1 cellular context compared by ENCODE assay signal in the genomic region with DNA sequence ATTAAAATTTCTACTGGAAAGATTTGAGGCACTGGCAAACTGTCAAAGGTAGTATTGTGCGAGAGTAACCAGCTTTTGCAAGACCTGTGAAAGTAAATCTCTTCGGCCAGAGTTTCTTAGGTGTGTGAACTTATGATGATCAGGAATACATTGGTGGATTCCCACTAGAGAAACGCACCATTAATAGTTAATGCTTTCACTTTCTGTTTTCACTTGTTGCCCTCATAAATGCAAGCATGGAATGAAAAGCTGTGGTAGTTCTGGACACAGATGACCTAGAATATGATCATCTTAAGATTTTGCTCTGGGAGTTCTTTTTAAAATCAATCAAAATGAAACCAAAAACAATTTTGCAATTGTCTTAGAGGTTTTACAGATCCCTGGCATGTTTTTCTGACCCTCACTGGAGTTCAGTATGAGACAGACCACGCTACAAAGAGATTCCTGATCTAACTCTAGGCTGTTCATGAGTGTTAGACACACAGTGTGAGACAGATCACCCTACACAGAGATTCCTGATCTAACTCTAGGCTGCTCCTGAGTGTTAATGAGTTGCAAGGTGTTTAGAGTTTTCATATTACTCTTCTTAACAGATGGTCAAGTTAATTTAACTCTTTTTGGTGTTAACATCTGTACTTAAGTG.
TF ChIP-seq lines count a peak whose summit lies in the region.

No MANE protein-coding gene starts in this region.

TF ChIP-seq in WTC11, 78 proteins besides CTCF, POLR2A, EP300 and RAD21 (continued from another document):
- TF ChIP-seq FOXP4 (CRISPR knock-in tag; IDR thresholded peaks at IDR 0.05) (no peak), ZNF396 (CRISPR knock-in tag; IDR thresholded peaks at IDR 0.05; ENCODE audit: borderline replicate concordance) (no peak), KAT7 (CRISPR knock-in tag; IDR thresholded peaks at IDR 0.05; ENCODE audit: borderline replicate concordance) (no peak)
TF ChIP-seq in WTC11: peak in this region for 0.
